Comparison of ENCODE assay signal across 13 cellular contexts in the genomic region with DNA sequence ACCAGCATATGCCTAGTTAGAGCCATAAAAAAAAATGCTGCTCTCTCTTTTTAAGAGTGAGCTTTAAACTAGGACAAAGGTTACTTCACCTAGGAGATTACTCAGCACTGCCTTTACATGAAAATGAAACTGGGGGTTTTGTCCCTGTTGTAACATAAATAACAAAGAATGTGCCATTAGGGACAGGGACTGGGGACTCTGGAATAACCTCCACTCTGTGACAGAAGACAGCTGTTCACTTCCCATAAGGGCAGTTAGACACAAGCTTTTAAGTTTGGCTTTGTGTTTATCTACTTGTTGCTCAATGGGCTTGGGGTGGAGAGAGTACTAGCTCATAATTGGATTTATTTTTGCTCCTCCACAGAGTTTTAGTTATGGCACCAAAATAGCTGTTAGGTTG. TPM values are rescaled to one million over a fixed set of nuclear protein-coding genes. Genes with fewer than 3 reads are reported as not detected.
DNase-seq lines count a peak whose midpoint lies in the region; ATAC-seq, FAIRE-seq and TF ChIP-seq lines count a peak whose summit lies in the region.
"Had no signal": no experiment of that assay in that cellular context is flagged by ENCODE, and none has a peak within 500 bp of the region (broad histone marks: within the 10 kb centered on the region; RNA-seq: fewer than 3 reads in every experiment).

No MANE protein-coding gene starts in this region.

- no peak for FAIRE-seq in pancreas (lab: Jason Lieb, UNC)

- no peak overlapping the region for H3K4me3 ChIP-seq in epithelial cell of esophagus (ENCODE audit: low read length)
- no peak overlapping the region for H3K4me3 ChIP-seq in pancreas
- no peak overlapping the region for H3K4me3 ChIP-seq in BE2C (ENCODE audit: low read depth, low read length)

- H3K27me3 ChIP-seq in pancreas (no peaks in the 10 kb centered on the region), BE2C (no peaks in the 10 kb centered on the region)

- peak; percentile 38 for DNase-seq in LHCN-M2 (ENCODE audit: low read depth)
- DNase-seq in epithelial cell of esophagus (ENCODE audit: low read depth): peak; percentile 32
- no peak for DNase-seq in pancreas
- no peak for DNase-seq in NCI-H774 (lab: John Stamatoyannopoulos, UW)
- DNase-seq in BE2C: no peak
- DNase-seq in UCSD-AML1 (lab: John Stamatoyannopoulos, UW; ENCODE audit: unreplicated experiment): no peak
- DNase-seq in AML-193 (lab: John Stamatoyannopoulos, UW): no peak
- DNase-seq: activated CD4-positive, alpha-beta T cell treated with anti-CD3 and anti-CD28 coated beads for 1 hour; amniotic stem cell; DMS 273 treated with DMSO at 0.1 percent for 48 hours; NCI-H69; stimulated activated CD4-positive, alpha-beta T cell treated with anti-CD3 and anti-CD28 coated beads, Interleukin-4, amount 100 ng/mL, for 4 hours had no signal

- no peaks in the 10 kb centered on the region for H3K36me3 ChIP-seq in pancreas
- H3K36me3 ChIP-seq in BE2C: no peaks in the 10 kb centered on the region

- H3K9me3 ChIP-seq in pancreas (no peaks in the 10 kb centered on the region), BE2C (no peaks in the 10 kb centered on the region)

- peak overlapping the region in 1 of 4 donors; percentile 29 for H3K27ac ChIP-seq in pancreas

- H3K4me1 ChIP-seq in pancreas (peaks cover 0 to 7% (median 5%) of the 10 kb centered on the region in 3 donors), BE2C (no peaks in the 10 kb centered on the region)

- peak; percentile 37 for ATAC-seq in GM21447 (IDR thresholded peaks at IDR 0.05; ENCODE audit: unreplicated experiment)
- peak; percentile 64 to 90 (median 82) for ATAC-seq in pancreas

- TF ChIP-seq CTCF in epithelial cell of esophagus (IDR thresholded peaks at IDR 0.05; ENCODE audit: insufficient read depth, low read depth, low read length, missing control alignments) (no peak), pancreas (IDR thresholded peaks at IDR 0.05) (no peak), BE2C (IDR thresholded peaks at IDR 0.05; ENCODE audit: low read depth, low read length) (no peak)

- intact Hi-C loops in pancreas (cut with DNase I): no loop called here

RNA-seq across cellular contexts. Expression of a gene that starts 11.9 kb away (rescaled TPM):
- 0.13 and 0.17 TPM in 2 replicates for total RNA-seq in LHCN-M2 (2014; rRNA removed)
- polyA plus RNA-seq in LHCN-M2 (2012): 0.22 TPM
- 1 to 10 TPM in 2 of 6 donors, under 1 TPM in 4; 0.64 to 2.3 (median 0.75) TPM for total RNA-seq in pancreas
- polyA plus RNA-seq in pancreas: 1 to 10 TPM in 1 of 2 donors, under 1 TPM in 1; 0.27 to 3.1 TPM
- not detected for polyA plus RNA-seq in BE2C (2012; ENCODE audit: insufficient read depth, insufficient read length, low read depth)

Comparison
In these comparisons a context has a peak if more than half of its experiments do, and no peak if none do; other contexts are left out.
1. DNase-seq: peak in LHCN-M2 (single experiment) and epithelial cell of esophagus (single experiment); none in pancreas (0 of 6), NCI-H774 (single experiment), BE2C (single experiment), UCSD-AML1 (single experiment) and AML-193 (0 of 2).